21 cellular contexts compared by ENCODE assay signal in the genomic region with DNA sequence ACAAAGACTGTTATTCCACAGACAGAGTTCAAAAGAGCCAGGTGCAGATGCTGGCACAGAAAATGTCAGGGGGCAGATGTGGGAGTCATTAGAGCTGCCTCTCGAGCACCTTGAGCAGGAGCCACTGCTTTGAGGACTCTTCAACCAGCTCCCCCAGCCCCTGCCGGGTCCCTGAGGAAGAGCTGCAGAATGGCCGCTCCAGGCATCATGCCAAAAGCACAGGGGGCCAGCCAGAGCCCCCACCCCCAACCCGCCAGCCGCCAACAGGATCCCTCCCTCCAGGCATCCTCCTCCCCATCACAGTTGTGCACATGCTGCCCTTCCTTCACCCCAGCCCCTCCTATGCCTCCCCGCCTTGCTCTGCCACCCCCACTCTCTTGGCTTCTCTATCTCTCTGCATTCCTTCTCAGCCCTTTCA. TPM values are rescaled to one million over a fixed set of nuclear protein-coding genes. Genes with fewer than 3 reads are reported as not detected.
DNase-seq lines count a peak whose midpoint lies in the region.
"Had no signal": no experiment of that assay in that cellular context is flagged by ENCODE, and none has a peak within 500 bp of the region (broad histone marks: within the 10 kb centered on the region; RNA-seq: fewer than 3 reads in every experiment).

No MANE protein-coding gene starts in this region.

- peak overlapping the region; percentile 31 for H3K4me3 ChIP-seq in Jurkat, Clone E6-1 (ENCODE audit: low read length)
- H3K4me3 ChIP-seq: heart left ventricle, transverse colon had no signal

- DNase-seq in NCI-H1417 (lab: John Stamatoyannopoulos, UW) = peak; percentile 12 to 68 (median 31)
- DNase-seq in NCI-H1417 treated with DMSO at 0.1 percent for 48 hours (lab: John Stamatoyannopoulos, UW) = no peak
- DNase-seq in Jurkat, Clone E6-1 (ENCODE audit: low read depth, low spot score) = peak; percentile 92
- peak; percentile 63 for DNase-seq in NCI-H345 (lab: John Stamatoyannopoulos, UW)
- peak; percentile 30 for DNase-seq in iPS-NIHi11 (ENCODE audit: low spot score)
- no peak for DNase-seq in activated T-cell treated with anti-CD3 and anti-CD28 coated beads for 4 hours
- DNase-seq in C1 segment of cervical spinal cord (lab: John Stamatoyannopoulos, UW) = no peak
- DNase-seq in kidney glomerular epithelial cell (lab: John Stamatoyannopoulos, UW) = no peak
- DNase-seq: activated CD4-positive, CD25-positive, alpha-beta regulatory T cell treated with anti-CD3 and anti-CD28 coated beads, Interleukin-2, amount 50 U/mL, for 72 hours; activated T-cell treated with anti-CD3 and anti-CD28 coated beads, Interleukin-2, amount 50 U/mL, for 72 hours; aorta; caudate nucleus; CD8-positive, alpha-beta T cell; heart left ventricle; left ventricle myocardium superior; midbrain; NCI-H146; NCI-H774; right cardiac atrium; stimulated activated naive CD8-positive, alpha-beta T cell treated with anti-CD3 and anti-CD28 coated beads, Interleukin-15, amount 100 ng/mL, for 72 hours; transverse colon had no signal

RNA-seq across cellular contexts. Expression of a gene that starts 20.7 kb away (rescaled TPM):
- 2.4 TPM for polyA plus RNA-seq in Jurkat, Clone E6-1 (2012; ENCODE audit: insufficient read depth, insufficient read length)

RNA-seq across cellular contexts. Expression of a gene that starts 21.0 kb away (rescaled TPM):
- polyA plus RNA-seq in Jurkat, Clone E6-1 (2012; ENCODE audit: insufficient read depth, insufficient read length) = 5.7 TPM

Comparison
In these comparisons a context has a peak if more than half of its experiments do, and no peak if none do; other contexts are left out.
1. DNase-seq: peak in NCI-H1417 (3 of 3), Jurkat, Clone E6-1 (single experiment), NCI-H345 (single experiment) and iPS-NIHi11 (single experiment); none in NCI-H1417 treated with DMSO at 0.1 percent for 48 hours (single experiment), activated T-cell treated with anti-CD3 and anti-CD28 coated beads for 4 hours (single experiment), C1 segment of cervical spinal cord (0 of 14) and kidney glomerular epithelial cell (single experiment).